8 cellular contexts compared by ENCODE assay signal in genomic region chr1:85274969-85275453, GRCh38. TPM values are rescaled to one million over a fixed set of nuclear protein-coding genes. Genes with fewer than 3 reads are reported as not detected.
DNase-seq lines count a peak whose midpoint lies in the region; ATAC-seq and TF ChIP-seq lines count a peak whose summit lies in the region.

No MANE protein-coding gene starts in this region.

- H4K20me1 ChIP-seq in osteoblast (ENCODE audit: insufficient read depth, low read length): peaks cover 29% of the 10 kb centered on the region

- ATAC-seq in activated T-cell treated with anti-CD3 and anti-CD28 coated beads, Interleukin-2, amount 50 U/mL, for 4 hours: no peak
- ATAC-seq in HG02852 (IDR thresholded peaks at IDR 0.05; ENCODE audit: unreplicated experiment): no peak

- no peak overlapping the region for H3K27ac Mint-ChIP-seq in endodermal cell

- 88% methylated on average over 1 of the region's 1 CpG; no CpG with 5 or more reads in 1 of the 2 experiments for WGBS in endodermal cell (ENCODE audit: insufficient coverage in 1 of 2, insufficient read length in 1 of 2), 2 experiments

- H3K36me3 ChIP-seq in endodermal cell (ENCODE audit: control insufficient read depth, insufficient read depth, low read length) (peaks cover 23% of the 10 kb centered on the region), osteoblast (ENCODE audit: insufficient read depth, low read length) (peaks cover 17% of the 10 kb centered on the region)

- H3K4me3 Mint-ChIP-seq in activated T-cell treated with anti-CD3 and anti-CD28 coated beads, Interleukin-2, amount 50 U/mL, for 4 hours: peak overlapping the region; percentile 93
- peak overlapping the region; percentile 78 for H3K4me3 Mint-ChIP-seq in endodermal cell

- H3K9me3 ChIP-seq in endodermal cell (ENCODE audit: control insufficient read depth, low read length) (no peaks in the 10 kb centered on the region), osteoblast (ENCODE audit: low read depth, low read length) (no peaks in the 10 kb centered on the region)

- TF ChIP-seq CTCF in endodermal cell (conservative IDR thresholded peaks at IDR 0.05): no peak
- TF ChIP-seq CTCF in osteoblast (IDR thresholded peaks at IDR 0.05; ENCODE audit: extremely low read depth, low read depth, low read length): no peak

- peak overlapping the region; percentile 90 for H3K4me2 ChIP-seq in osteoblast (ENCODE audit: insufficient read depth, low read length)

- H3K27ac ChIP-seq in endodermal cell (ENCODE audit: low read depth, low read length) (no peak overlapping the region), osteoblast (ENCODE audit: low read depth, low read length) (peak overlapping the region; percentile 86)

- H3K27me3 ChIP-seq in endodermal cell (ENCODE audit: control insufficient read depth, insufficient read depth, low read length, poor library complexity, severe bottlenecking) (no peaks in the 10 kb centered on the region), osteoblast (ENCODE audit: insufficient read depth, low read length) (no peaks in the 10 kb centered on the region)

- H2AFZ ChIP-seq in osteoblast (ENCODE audit: low read length): no peak overlapping the region

- H3K79me2 ChIP-seq in osteoblast (ENCODE audit: insufficient read depth, low read length): peaks cover 62% of the 10 kb centered on the region

- H3K4me3 ChIP-seq in endodermal cell (ENCODE audit: low read length) (peak overlapping the region; percentile 89), osteoblast (ENCODE audit: insufficient read depth, low read length) (peak overlapping the region; percentile 82)

- peaks cover 7% of the 10 kb centered on the region for H3K4me1 ChIP-seq in endodermal cell (ENCODE audit: control insufficient read depth, insufficient read depth, low read length)
- peaks cover 33% of the 10 kb centered on the region for H3K4me1 ChIP-seq in osteoblast (ENCODE audit: insufficient read depth, low read length)

- H3K9me3 Mint-ChIP-seq in activated T-cell treated with anti-CD3 and anti-CD28 coated beads, Interleukin-2, amount 50 U/mL, for 4 hours: no peaks in the 10 kb centered on the region
- H3K9me3 Mint-ChIP-seq in endodermal cell: no peaks in the 10 kb centered on the region

- no peak for DNase-seq in activated T-cell treated with anti-CD3 and anti-CD28 coated beads, Interleukin-2, amount 50 U/mL, for 4 hours
- no peak for DNase-seq in activated T-cell treated with anti-CD3 and anti-CD28 coated beads, Interleukin-2, amount 50 U/mL, for 1 hour
- DNase-seq in endodermal cell: no peak
- no peak for DNase-seq in osteoblast (ENCODE audit: insufficient read length, low spot score, missing footprints)
- DNase-seq in NK-92 (lab: John Stamatoyannopoulos, UW; ENCODE audit: unreplicated experiment): no peak
- no peak for DNase-seq in hippocampal formation (lab: John Stamatoyannopoulos, UW)

- H3K27me3 Mint-ChIP-seq in activated T-cell treated with anti-CD3 and anti-CD28 coated beads, Interleukin-2, amount 50 U/mL, for 4 hours (ENCODE audit: low read depth): no peaks in the 10 kb centered on the region
- H3K27me3 Mint-ChIP-seq in endodermal cell (ENCODE audit: insufficient read depth): no peaks in the 10 kb centered on the region

- peaks cover 24% of the 10 kb centered on the region for H3K36me3 Mint-ChIP-seq in activated T-cell treated with anti-CD3 and anti-CD28 coated beads, Interleukin-2, amount 50 U/mL, for 4 hours (ENCODE audit: insufficient read depth)
- peaks cover 19% of the 10 kb centered on the region for H3K36me3 Mint-ChIP-seq in endodermal cell (ENCODE audit: low read depth)

- H3K9ac ChIP-seq in endodermal cell (ENCODE audit: extremely low read depth, low read length, poor library complexity, severe bottlenecking): peak overlapping the region; percentile 59

- H3K4me1 Mint-ChIP-seq in activated T-cell treated with anti-CD3 and anti-CD28 coated beads, Interleukin-2, amount 50 U/mL, for 4 hours (ENCODE audit: low read depth): peaks cover 64% of the 10 kb centered on the region
- H3K4me1 Mint-ChIP-seq in endodermal cell: peaks cover 15% of the 10 kb centered on the region

TF ChIP-seq in PFSK-1, 5 proteins besides CTCF, POLR2A, EP300 and RAD21:
- TF ChIP-seq SIN3A (IDR thresholded peaks at IDR 0.05; ENCODE audit: borderline replicate concordance, insufficient read depth, low read length) (no peak; the same call in 1 of the 2 replicates), TAF1 (IDR thresholded peaks at IDR 0.05; ENCODE audit: borderline replicate concordance, insufficient read depth, low read length) (0 out of 2 replicates have a peak, but pooled peaks have one; percentile 38), FOXP2 (optimal IDR thresholded peaks at IDR 0.05; ENCODE audit: borderline replicate concordance, extremely low read depth, extremely low read length, insufficient read depth) (no peak), POLR2AphosphoS5 (IDR thresholded peaks at IDR 0.05; ENCODE audit: low read depth, low read length) (no peak; the same call in 1 of the 2 replicates), REST (IDR thresholded peaks at IDR 0.05; ENCODE audit: insufficient read depth in 1 of 2, low read depth in 2 of 2, low read length in 2 of 2) (no peak)

RNA-seq across cellular contexts. Expression of gene BCL10, which starts 1.4 kb away (rescaled TPM):
- total RNA-seq in activated T-cell treated with anti-CD3 and anti-CD28 coated beads, Interleukin-2, amount 50 U/mL, for 4 hours: 10 to 100 TPM; 22.3 to 27.3 (median 27.1) TPM
- polyA plus RNA-seq in PFSK-1 (2012; ENCODE audit: insufficient read length, low read depth): 7.6 TPM
- 10 to 100 TPM; 21.3 to 22.6 TPM for total RNA-seq in endodermal cell
- 14.9 TPM for polyA plus RNA-seq in endodermal cell (2013, experiment 1 of 2)
- 17.3 TPM for polyA plus RNA-seq in endodermal cell (2013, experiment 2 of 2)
- total RNA-seq in osteoblast: 30.4 and 35.7 TPM in 2 replicates

RNA-seq across cellular contexts. Expression of gene C1orf52, which starts 15.5 kb away (rescaled TPM):
- total RNA-seq in activated T-cell treated with anti-CD3 and anti-CD28 coated beads, Interleukin-2, amount 50 U/mL, for 4 hours: 10 to 100 TPM; 29.1 to 36.3 (median 32.5) TPM
- 28.7 TPM for polyA plus RNA-seq in PFSK-1 (2012; ENCODE audit: insufficient read length, low read depth)
- total RNA-seq in endodermal cell: 10 to 100 TPM; 41.0 to 42.9 TPM
- 41.1 TPM for polyA plus RNA-seq in endodermal cell (2013, experiment 1 of 2)
- 41.1 TPM for polyA plus RNA-seq in endodermal cell (2013, experiment 2 of 2)
- 11.2 and 13.0 TPM in 2 replicates for total RNA-seq in osteoblast
